ENCODE assay signal across 6 cellular contexts in genomic region chr9:121066850-121067249, GRCh38.
"Had no signal": no experiment of that assay in that cellular context is flagged by ENCODE, and none has a peak within 500 bp of the region (broad histone marks: within the 10 kb centered on the region; RNA-seq: fewer than 3 reads in every experiment).

No MANE protein-coding gene starts in this region.

- H3K27me3 Mint-ChIP-seq: IgD-negative memory B cell had no signal

- H3K4me3 Mint-ChIP-seq: IgD-negative memory B cell had no signal

- DNase-seq: IMR-90, KG1 had no signal

- FAIRE-seq: HTR-8/SVneo had no signal

- H3K4me2 ChIP-seq: KMS-11 had no signal

- H3K27ac ChIP-seq: HL-60, KMS-11 had no signal

- H3K9ac ChIP-seq: KMS-11 had no signal
